ENCODE assay signal across 1 cellular context in the genomic region with DNA sequence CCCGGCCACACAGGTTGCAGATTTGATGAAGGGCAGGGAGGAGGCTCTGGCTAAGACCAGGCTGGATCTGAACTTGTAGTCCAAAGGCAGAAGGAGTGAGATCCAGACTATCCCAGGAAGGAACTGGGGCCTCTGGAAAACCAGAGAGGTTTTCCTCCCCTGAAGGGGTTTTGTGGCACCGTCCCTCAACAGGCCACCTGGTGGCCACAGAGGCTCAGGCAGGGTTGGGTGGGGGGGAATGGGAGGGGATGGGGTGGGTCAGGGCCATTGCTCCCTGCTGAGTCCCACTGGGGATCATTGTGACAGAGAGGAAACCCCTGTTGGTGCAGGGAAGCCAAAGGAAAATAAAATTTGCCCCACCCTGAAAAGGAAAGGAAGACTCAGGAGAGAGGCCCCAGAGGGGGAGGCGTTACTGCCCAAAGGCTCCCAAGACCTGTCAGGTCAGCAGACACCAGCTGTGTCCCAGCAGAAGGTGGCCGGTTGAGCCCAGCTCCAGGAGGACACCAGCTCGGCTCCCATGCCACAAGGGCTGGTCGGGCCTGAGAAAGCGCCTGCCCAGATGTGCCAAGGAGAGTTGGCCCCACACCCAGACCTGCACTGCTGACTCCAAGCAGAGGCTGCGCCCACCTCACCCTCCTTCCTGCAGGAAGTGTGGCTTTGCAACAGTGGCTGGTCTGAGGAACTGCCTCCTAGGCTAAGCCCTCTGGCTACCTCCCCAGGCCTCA.
TF ChIP-seq lines count a peak whose summit lies in the region.

No MANE protein-coding gene starts in this region.

TF ChIP-seq in HCT116, 20 proteins besides CTCF, POLR2A, EP300 and RAD21:
- TF ChIP-seq POLR2AphosphoS5 (IDR thresholded peaks at IDR 0.05; ENCODE audit: low read depth, low read length), result peak; percentile 42; the same call in 1 of the 2 replicates
- TF ChIP-seq, protein P1, sequence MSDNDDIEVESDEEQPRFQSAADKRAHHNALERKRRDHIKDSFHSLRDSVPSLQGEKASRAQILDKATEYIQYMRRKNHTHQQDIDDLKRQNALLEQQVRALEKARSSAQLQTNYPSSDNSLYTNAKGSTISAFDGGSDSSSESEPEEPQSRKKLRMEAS (IDR thresholded peaks at IDR 0.05), result no peak
- TF ChIP-seq ZFX (IDR thresholded peaks at IDR 0.05), result no peak
- peak; percentile 54 for TF ChIP-seq YY1 (IDR thresholded peaks at IDR 0.05; ENCODE audit: extremely low read depth, insufficient replicate concordance, low read depth, low read length)
- no peak for TF ChIP-seq ZBTB33 (IDR thresholded peaks at IDR 0.05; ENCODE audit: extremely low read depth, insufficient replicate concordance, low read length)
- no peak for TF ChIP-seq FOSL1 (IDR thresholded peaks at IDR 0.05; ENCODE audit: low read depth)
